In the genomic region with DNA sequence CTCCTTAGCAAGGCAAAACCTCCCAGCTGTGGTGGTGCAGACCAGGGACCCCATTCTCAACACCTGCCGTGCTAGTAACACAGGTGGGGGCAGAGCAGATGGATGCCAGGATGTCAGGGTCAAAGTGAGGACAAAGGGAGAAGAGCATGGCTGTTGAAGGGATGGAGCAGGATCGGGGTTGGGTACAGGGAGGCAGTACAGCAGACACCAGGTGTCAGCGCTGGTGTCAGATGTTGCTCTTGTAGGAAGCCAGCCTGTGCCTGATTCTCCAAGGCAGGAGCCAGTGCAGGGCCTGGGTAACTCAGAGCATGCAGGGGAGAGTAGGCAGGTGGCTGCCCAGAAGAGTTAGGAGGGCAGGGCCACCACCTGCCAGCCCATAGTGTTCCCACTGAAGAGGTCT, we compare ENCODE assay signal across 15 cellular contexts.
"Had no signal": no experiment of that assay in that cellular context is flagged by ENCODE, and none has a peak within 500 bp of the region (broad histone marks: within the 10 kb centered on the region; RNA-seq: fewer than 3 reads in every experiment).

No MANE protein-coding gene starts in this region.

- FAIRE-seq: bronchial epithelial cell had no signal

- DNase-seq: activated CD4-positive, alpha-beta T cell treated with anti-CD3 and anti-CD28 coated beads for 4 hours; activated CD8-positive, alpha-beta memory T cell treated with anti-CD3 and anti-CD28 coated beads, Interleukin-2, amount 50 U/mL, for 4 hours; activated CD8-positive, alpha-beta T cell treated with anti-CD3 and anti-CD28 coated beads for 36 hours; activated T-cell treated with anti-CD3 and anti-CD28 coated beads, Interleukin-2, amount 50 U/mL, for 72 hours; aorta; endodermal cell; erythroblast; hypothalamus; immature natural killer cell; natural killer cell; nucleus accumbens; right cardiac atrium; uterus had no signal

- ATAC-seq: activated CD8-positive, alpha-beta T cell treated with anti-CD3 and anti-CD28 coated beads for 36 hours; activated T-cell treated with anti-CD3 and anti-CD28 coated beads, Interleukin-2, amount 50 U/mL, for 72 hours; natural killer cell; right cardiac atrium had no signal

- H3K9me3 Mint-ChIP-seq: activated CD8-positive, alpha-beta T cell treated with anti-CD3 and anti-CD28 coated beads for 36 hours; activated T-cell treated with anti-CD3 and anti-CD28 coated beads, Interleukin-2, amount 50 U/mL, for 72 hours; endodermal cell; immature natural killer cell; natural killer cell had no signal

- H3K27ac Mint-ChIP-seq: activated CD8-positive, alpha-beta T cell treated with anti-CD3 and anti-CD28 coated beads for 36 hours; activated T-cell treated with anti-CD3 and anti-CD28 coated beads, Interleukin-2, amount 50 U/mL, for 72 hours; endodermal cell; immature natural killer cell; natural killer cell; progenitor cell of endocrine pancreas had no signal

- H3K4me1 Mint-ChIP-seq: immature natural killer cell, natural killer cell had no signal

- H3K36me3 Mint-ChIP-seq: immature natural killer cell, natural killer cell had no signal

- H3K4me3 Mint-ChIP-seq: activated CD8-positive, alpha-beta T cell treated with anti-CD3 and anti-CD28 coated beads for 36 hours; activated T-cell treated with anti-CD3 and anti-CD28 coated beads, Interleukin-2, amount 50 U/mL, for 72 hours; endodermal cell; immature natural killer cell; natural killer cell had no signal
